In the genomic region with DNA sequence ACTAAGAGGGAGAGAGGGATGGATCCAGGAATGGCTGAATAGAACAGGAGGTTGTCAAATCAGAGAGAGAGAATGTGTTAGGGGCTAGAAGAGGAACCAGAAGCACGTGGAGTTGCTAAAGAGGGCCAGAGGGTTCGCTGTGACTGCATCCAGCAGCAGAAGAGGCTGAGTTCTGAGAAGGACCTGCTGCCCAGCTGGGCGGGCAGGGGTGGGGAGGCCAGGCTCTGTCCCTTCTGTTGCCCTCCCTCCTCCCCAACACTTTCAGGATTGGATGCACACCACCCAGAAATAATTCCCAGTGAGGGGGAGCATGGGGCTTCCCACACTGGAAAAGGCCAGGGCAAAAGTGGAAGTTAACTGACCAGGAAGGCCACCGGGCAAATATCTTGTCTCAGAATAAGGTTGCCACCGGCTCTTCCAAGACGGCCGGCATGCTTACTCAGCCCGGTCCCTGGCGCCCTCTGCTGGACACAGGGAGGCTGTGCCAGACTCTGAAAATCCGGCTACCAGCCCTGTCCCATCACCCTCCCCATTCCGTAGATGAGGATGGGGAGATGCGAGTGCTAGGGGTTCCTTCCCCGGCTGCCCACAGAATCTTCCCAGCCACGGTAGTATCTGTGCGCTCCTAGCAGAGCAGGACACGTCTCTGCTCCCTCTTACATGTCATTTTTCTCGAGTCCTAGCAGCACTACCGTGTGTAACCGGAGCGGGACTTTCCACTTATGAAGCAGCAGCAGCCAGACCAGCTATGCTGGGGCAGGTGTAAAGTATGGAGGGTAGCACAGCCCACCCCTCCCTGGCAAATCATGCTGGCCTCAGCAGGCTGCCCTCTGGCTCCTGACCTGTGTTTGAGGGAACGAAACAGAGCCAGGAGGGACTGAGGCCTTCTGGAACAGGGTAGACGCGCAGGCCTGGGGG, we compare ENCODE assay signal across 7 cellular contexts. TPM values are rescaled to one million over a fixed set of nuclear protein-coding genes. Genes with fewer than 3 reads are reported as not detected.
DNase-seq lines count a peak whose midpoint lies in the region; ATAC-seq and TF ChIP-seq lines count a peak whose summit lies in the region.

No MANE protein-coding gene starts in this region.

- DNase-seq in HuH-7 (ENCODE audit: low spot score) = peak; percentile 89
- peak; percentile 88 for DNase-seq in RPMI8226
- DNase-seq in activated T-helper 9 cell treated with anti-CD3 and anti-CD28 coated beads, Interleukin-2, amount 50 U/mL, for 16 hours (ENCODE audit: low read depth) = peak; percentile 76
- peak; percentile 86 for DNase-seq in fibroblast of villous mesenchyme (ENCODE audit: low read depth)
- DNase-seq in neural progenitor cell (ENCODE audit: low spot score) = peak; percentile 93
- DNase-seq in stimulated activated naive CD8-positive, alpha-beta T cell treated with anti-CD3 and anti-CD28 coated beads, Interleukin-15, amount 100 ng/mL, for 72 hours = peak; percentile 78 to 79

- peaks cover 41% of the 10 kb centered on the region for H3K4me1 ChIP-seq in neural progenitor cell

- H3K79me2 ChIP-seq in neural progenitor cell (ENCODE audit: low read depth) = no peaks in the 10 kb centered on the region

- peak; percentile 86 for ATAC-seq in stimulated activated naive CD8-positive, alpha-beta T cell treated with anti-CD3 and anti-CD28 coated beads, Interleukin-15, amount 100 ng/mL, for 72 hours

- H3K9ac ChIP-seq in neural progenitor cell = no peak overlapping the region

- H3K4me3 ChIP-seq in fibroblast of villous mesenchyme (ENCODE audit: low read depth, low read length) (no peak overlapping the region), neural progenitor cell (no peak overlapping the region)

- TF ChIP-seq CTCF in GM12873 (IDR thresholded peaks at IDR 0.05; ENCODE audit: insufficient read depth, low read depth, low read length, missing control alignments) (peak; percentile 97), fibroblast of villous mesenchyme (IDR thresholded peaks at IDR 0.05; ENCODE audit: insufficient read depth, low read depth, low read length) (peak; percentile 96), neural progenitor cell (IDR thresholded peaks at IDR 0.05) (peak; percentile 99)

- H3K9me3 ChIP-seq in neural progenitor cell (ENCODE audit: low read depth) = no peaks in the 10 kb centered on the region

- no peaks in the 10 kb centered on the region for H3K27me3 ChIP-seq in neural progenitor cell

- H3F3A ChIP-seq in neural progenitor cell (ENCODE audit: low read depth) = peaks cover 28% of the 10 kb centered on the region

- no peak overlapping the region for H3K4me2 ChIP-seq in neural progenitor cell

- H4K20me1 ChIP-seq in neural progenitor cell (ENCODE audit: low read depth) = no peaks in the 10 kb centered on the region

- no peaks in the 10 kb centered on the region for H3K36me3 ChIP-seq in neural progenitor cell

- no peak overlapping the region for H2AFZ ChIP-seq in neural progenitor cell (replicated peaks)

- peak overlapping the region; percentile 55 for H3K27ac Mint-ChIP-seq in neural progenitor cell
- no peak overlapping the region for H3K27ac Mint-ChIP-seq in stimulated activated naive CD8-positive, alpha-beta T cell treated with anti-CD3 and anti-CD28 coated beads, Interleukin-15, amount 100 ng/mL, for 72 hours

- H3K36me3 Mint-ChIP-seq in neural progenitor cell = peaks cover 13% of the 10 kb centered on the region

- peak overlapping the region; percentile 57 for H3K4me3 Mint-ChIP-seq in neural progenitor cell
- H3K4me3 Mint-ChIP-seq in stimulated activated naive CD8-positive, alpha-beta T cell treated with anti-CD3 and anti-CD28 coated beads, Interleukin-15, amount 100 ng/mL, for 72 hours = no peak overlapping the region

- no peaks in the 10 kb centered on the region for H3K9me3 Mint-ChIP-seq in neural progenitor cell
- no peaks in the 10 kb centered on the region for H3K9me3 Mint-ChIP-seq in stimulated activated naive CD8-positive, alpha-beta T cell treated with anti-CD3 and anti-CD28 coated beads, Interleukin-15, amount 100 ng/mL, for 72 hours

- peaks cover 15% of the 10 kb centered on the region for H3K27me3 Mint-ChIP-seq in neural progenitor cell (ENCODE audit: insufficient read depth, low read depth)
- peaks cover 8% of the 10 kb centered on the region for H3K27me3 Mint-ChIP-seq in stimulated activated naive CD8-positive, alpha-beta T cell treated with anti-CD3 and anti-CD28 coated beads, Interleukin-15, amount 100 ng/mL, for 72 hours

- no peak overlapping the region for H3K27ac ChIP-seq in neural progenitor cell

- H3K4me1 Mint-ChIP-seq in neural progenitor cell = peaks cover 63% of the 10 kb centered on the region
- no peaks in the 10 kb centered on the region for H3K4me1 Mint-ChIP-seq in stimulated activated naive CD8-positive, alpha-beta T cell treated with anti-CD3 and anti-CD28 coated beads, Interleukin-15, amount 100 ng/mL, for 72 hours

RNA-seq across cellular contexts. Expression of a gene that starts 46.8 kb away (rescaled TPM):
- total RNA-seq in fibroblast of villous mesenchyme = not detected in 2 replicates
- total RNA-seq in neural progenitor cell (ENCODE audit: low replicate concordance) = not detected in 2 replicates
